In genomic region chr4:90845777-90846176, GRCh38 we compare ENCODE assay signal across 17 cellular contexts.
DNase-seq lines count a peak whose midpoint lies in the region; ATAC-seq and TF ChIP-seq lines count a peak whose summit lies in the region.
"Had no signal": no experiment of that assay in that cellular context is flagged by ENCODE, and none has a peak within 500 bp of the region (broad histone marks: within the 10 kb centered on the region; RNA-seq: fewer than 3 reads in every experiment).

No MANE protein-coding gene starts in this region.

- TF ChIP-seq CTCF in MM.1S (IDR thresholded peaks at IDR 0.05; ENCODE audit: low read length) (no peak), GM10266 (IDR thresholded peaks at IDR 0.05; ENCODE audit: control insufficient read depth, insufficient read depth, low read depth, missing control alignments) (no peak), GM23338 (conservative IDR thresholded peaks at IDR 0.05; ENCODE audit: low read depth in 2 of 2) (no peak)

- H3K9ac ChIP-seq in MM.1S (ENCODE audit: low read length), result no peak overlapping the region

- H3K79me2 ChIP-seq in MM.1S (ENCODE audit: low read length) (no peaks in the 10 kb centered on the region), GM23338 (replicated peaks; ENCODE audit: insufficient read depth) (no peaks in the 10 kb centered on the region)

- H3K9me3 ChIP-seq in MM.1S (replicated peaks; ENCODE audit: insufficient read depth, low read length), result no peaks in the 10 kb centered on the region

- peak; percentile 27 for DNase-seq in MM.1S
- DNase-seq in myocyte (ENCODE audit: low read depth), result peak; percentile 13
- no peak for DNase-seq in GM10266 (ENCODE audit: extremely low spot score)
- no peak for DNase-seq in GM23338 (ENCODE audit: low spot score)
- DNase-seq in NCI-H2227 treated with DMSO at 0.1 percent for 48 hours (lab: John Stamatoyannopoulos, UW), result no peak
- no peak for DNase-seq in activated naive CD8-positive, alpha-beta T cell treated with anti-CD3 and anti-CD28 coated beads, Interleukin-2, amount 50 U/mL, for 24 hours
- DNase-seq: activated T-cell treated with anti-CD3 and anti-CD28 coated beads, Interleukin-2, amount 50 U/mL, for 1 hour; amygdala; CD8-positive, alpha-beta T cell; GF-D8; NCI-H510A; T-helper 1 cell had no signal

- H3K4me1 Mint-ChIP-seq in GM23338, result peaks cover 4% of the 10 kb centered on the region; the same call in 2 of the 3 replicates
- no peaks in the 10 kb centered on the region for H3K4me1 Mint-ChIP-seq in activated naive CD8-positive, alpha-beta T cell treated with anti-CD3 and anti-CD28 coated beads, Interleukin-2, amount 50 U/mL, for 24 hours
- H3K4me1 Mint-ChIP-seq: memory B cell had no signal

- no peaks in the 10 kb centered on the region for H3K4me1 ChIP-seq in MM.1S (ENCODE audit: low read length)
- H3K4me1 ChIP-seq in GM23338 (ENCODE audit: insufficient read depth), result no peaks in the 10 kb centered on the region

- H3K4me3 ChIP-seq in MM.1S (ENCODE audit: low read length), result no peak overlapping the region
- no peak overlapping the region for H3K4me3 ChIP-seq in GM23338

- no peak overlapping the region for H3K4me2 ChIP-seq in MM.1S (ENCODE audit: low read depth, low read length)
- no peak overlapping the region for H3K4me2 ChIP-seq in GM23338

- no peaks in the 10 kb centered on the region for H3K27me3 ChIP-seq in MM.1S (replicated peaks; ENCODE audit: insufficient read depth, low read length)
- no peaks in the 10 kb centered on the region for H3K27me3 ChIP-seq in GM23338 (ENCODE audit: insufficient read depth)

- H3K27ac ChIP-seq in MM.1S (ENCODE audit: low read length) (no peak overlapping the region), GM23338 (ENCODE audit: low read depth) (no peak overlapping the region)

- H3K9me3 Mint-ChIP-seq in GM23338, result peaks cover 16% of the 10 kb centered on the region; the same call in 2 of the 3 replicates
- H3K9me3 Mint-ChIP-seq in activated naive CD8-positive, alpha-beta T cell treated with anti-CD3 and anti-CD28 coated beads, Interleukin-2, amount 50 U/mL, for 24 hours, result no peaks in the 10 kb centered on the region
- H3K9me3 Mint-ChIP-seq: dendritic cell treated with granulocyte-macrophage colony-stimulating factor and Interleukin-4, amounts not matched to agents 40 ng/mL and 50 ng/mL, for 4 days; memory B cell had no signal

- no peak overlapping the region for H2AFZ ChIP-seq in MM.1S (ENCODE audit: low read length)
- H2AFZ ChIP-seq in GM23338, result no peak overlapping the region

- H3K4me3 Mint-ChIP-seq in GM23338, result no peak overlapping the region
- no peak overlapping the region for H3K4me3 Mint-ChIP-seq in activated naive CD8-positive, alpha-beta T cell treated with anti-CD3 and anti-CD28 coated beads, Interleukin-2, amount 50 U/mL, for 24 hours
- H3K4me3 Mint-ChIP-seq: CD8-positive, alpha-beta T cell; dendritic cell treated with granulocyte-macrophage colony-stimulating factor and Interleukin-4, amounts not matched to agents 40 ng/mL and 50 ng/mL, for 4 days; memory B cell had no signal

- H3K27me3 Mint-ChIP-seq in GM23338 (ENCODE audit: insufficient read depth, low read depth, poor library complexity), result peaks cover 3% of the 10 kb centered on the region
- H3K27me3 Mint-ChIP-seq in activated naive CD8-positive, alpha-beta T cell treated with anti-CD3 and anti-CD28 coated beads, Interleukin-2, amount 50 U/mL, for 24 hours, result no peaks in the 10 kb centered on the region
- H3K27me3 Mint-ChIP-seq: dendritic cell treated with granulocyte-macrophage colony-stimulating factor and Interleukin-4, amounts not matched to agents 40 ng/mL and 50 ng/mL, for 4 days; memory B cell had no signal

- ATAC-seq in GM18909 (IDR thresholded peaks at IDR 0.05; ENCODE audit: poor library complexity, unreplicated experiment) (peak; percentile 46), HG02798 (IDR thresholded peaks at IDR 0.05; ENCODE audit: poor library complexity, unreplicated experiment) (peak; percentile 29), GM23338 (no peak)
- ATAC-seq in activated naive CD8-positive, alpha-beta T cell treated with anti-CD3 and anti-CD28 coated beads, Interleukin-2, amount 50 U/mL, for 24 hours, result no peak
- ATAC-seq: CD8-positive, alpha-beta T cell; Panc1 had no signal

- H3K9me2 ChIP-seq in MM.1S (replicated peaks; ENCODE audit: insufficient read depth, low read length) (no peaks in the 10 kb centered on the region), GM23338 (ENCODE audit: insufficient read depth) (no peaks in the 10 kb centered on the region)

- H3K36me3 ChIP-seq in MM.1S (replicated peaks; ENCODE audit: insufficient read depth, low read length) (no peaks in the 10 kb centered on the region), GM23338 (ENCODE audit: insufficient read depth) (no peaks in the 10 kb centered on the region)

- no peak overlapping the region for H3K27ac Mint-ChIP-seq in GM23338
- H3K27ac Mint-ChIP-seq in activated naive CD8-positive, alpha-beta T cell treated with anti-CD3 and anti-CD28 coated beads, Interleukin-2, amount 50 U/mL, for 24 hours, result no peak overlapping the region
- H3K27ac Mint-ChIP-seq: CD8-positive, alpha-beta T cell; dendritic cell treated with granulocyte-macrophage colony-stimulating factor and Interleukin-4, amounts not matched to agents 40 ng/mL and 50 ng/mL, for 4 days; memory B cell had no signal

- H3K36me3 Mint-ChIP-seq in GM23338 (ENCODE audit: low read depth), result peaks cover 11% of the 10 kb centered on the region; the same call in 2 of the 3 replicates
- no peaks in the 10 kb centered on the region for H3K36me3 Mint-ChIP-seq in activated naive CD8-positive, alpha-beta T cell treated with anti-CD3 and anti-CD28 coated beads, Interleukin-2, amount 50 U/mL, for 24 hours (ENCODE audit: low read depth)
- H3K36me3 Mint-ChIP-seq: CD8-positive, alpha-beta T cell had no signal

- no peaks in the 10 kb centered on the region for H3F3A ChIP-seq in MM.1S (ENCODE audit: insufficient read depth, low read length)
- no peaks in the 10 kb centered on the region for H3F3A ChIP-seq in GM23338 (replicated peaks; ENCODE audit: low read depth)

- H4K20me1 ChIP-seq in MM.1S (ENCODE audit: insufficient read depth, low read length) (no peaks in the 10 kb centered on the region), GM23338 (replicated peaks; ENCODE audit: insufficient read depth) (no peaks in the 10 kb centered on the region)

TF ChIP-seq in GM23338, 12 proteins besides CTCF, POLR2A, EP300 and RAD21 (continues in another document):
- TF ChIP-seq ZNF331 (CRISPR knock-in tag; IDR thresholded peaks at IDR 0.05; ENCODE audit: low read depth) (no peak), CREB1 (CRISPR knock-in tag; IDR thresholded peaks at IDR 0.05; ENCODE audit: low read depth) (no peak), POLR2AphosphoS5 (IDR thresholded peaks at IDR 0.05; ENCODE audit: low read depth) (no peak), REST (IDR thresholded peaks at IDR 0.05; ENCODE audit: unreplicated experiment) (no peak), ZNF114 (CRISPR knock-in tag; IDR thresholded peaks at IDR 0.05) (no peak), STAT1 (IDR thresholded peaks at IDR 0.05; ENCODE audit: unreplicated experiment) (no peak), EZH2 (IDR thresholded peaks at IDR 0.05; ENCODE audit: low read depth, unreplicated experiment) (no peak), ETS1 (IDR thresholded peaks at IDR 0.05) (no peak), JUNB (IDR thresholded peaks at IDR 0.05; ENCODE audit: unreplicated experiment) (no peak), NANOG (IDR thresholded peaks at IDR 0.05; ENCODE audit: borderline replicate concordance) (no peak), EZH2phosphoT487 (IDR thresholded peaks at IDR 0.05; ENCODE audit: unreplicated experiment) (no peak)

Comparison
In these comparisons a context has a peak if more than half of its experiments do, and no peak if none do; other contexts are left out.
1. ATAC-seq: peak in GM18909 (single experiment) and HG02798 (single experiment); none in GM23338 (single experiment) and activated naive CD8-positive, alpha-beta T cell treated with anti-CD3 and anti-CD28 coated beads, Interleukin-2, amount 50 U/mL, for 24 hours (single experiment).
2. DNase-seq: peak in MM.1S (single experiment) and myocyte (single experiment); none in GM10266 (single experiment), GM23338 (single experiment), NCI-H2227 treated with DMSO at 0.1 percent for 48 hours (single experiment) and activated naive CD8-positive, alpha-beta T cell treated with anti-CD3 and anti-CD28 coated beads, Interleukin-2, amount 50 U/mL, for 24 hours (single experiment).